ENCODE assay signal across 11 cellular contexts in the genomic region with DNA sequence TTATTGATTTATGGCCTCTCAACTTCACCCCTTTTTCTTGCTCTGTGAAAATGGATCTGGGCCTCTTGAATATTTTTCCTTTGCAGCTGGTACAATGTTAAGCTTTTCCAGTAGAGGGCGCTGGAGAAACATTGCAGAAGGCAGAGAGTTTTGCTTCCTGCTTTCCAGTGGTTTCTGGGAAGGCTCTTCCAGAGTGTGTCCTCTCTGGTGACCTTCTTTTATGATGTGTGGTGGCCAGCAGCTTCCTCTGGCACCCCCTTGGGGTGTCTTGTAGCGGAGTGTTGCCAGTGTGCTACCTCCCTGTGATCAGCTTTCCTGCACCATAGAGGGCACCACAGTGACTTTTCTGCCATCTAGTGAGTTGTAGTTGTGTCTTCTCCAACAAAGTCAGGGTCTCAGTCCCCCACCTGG. TPM values are rescaled to one million over a fixed set of nuclear protein-coding genes. Genes with fewer than 3 reads are reported as not detected.
DNase-seq lines count a peak whose midpoint lies in the region; ATAC-seq and TF ChIP-seq lines count a peak whose summit lies in the region.
"Had no signal": no experiment of that assay in that cellular context is flagged by ENCODE, and none has a peak within 500 bp of the region (broad histone marks: within the 10 kb centered on the region; RNA-seq: fewer than 3 reads in every experiment).

No MANE protein-coding gene starts in this region.

- H3K4me3 Mint-ChIP-seq in glutamatergic neuron (ENCODE audit: unreplicated experiment), result no peak overlapping the region
- H3K4me3 Mint-ChIP-seq: nephron had no signal

- no peak for ATAC-seq in esophagus mucosa
- ATAC-seq in HG03457 (IDR thresholded peaks at IDR 0.05; ENCODE audit: unreplicated experiment), result no peak

- no peaks in the 10 kb centered on the region for H3K27me3 Mint-ChIP-seq in glutamatergic neuron (ENCODE audit: unreplicated experiment)

- TF ChIP-seq CTCF in AG09309 (IDR thresholded peaks at IDR 0.05; ENCODE audit: control insufficient read depth, insufficient read depth, low read depth, low read length, missing control alignments), result peak; percentile 31
- peak; percentile 64 for TF ChIP-seq CTCF in GM12872 (IDR thresholded peaks at IDR 0.05; ENCODE audit: insufficient read depth, low read depth, low read length)
- TF ChIP-seq CTCF in RWPE1 (conservative IDR thresholded peaks at IDR 0.05; ENCODE audit: low read depth), result peak; percentile 13; the same call in 1 of the 2 replicates
- TF ChIP-seq CTCF in glutamatergic neuron (IDR thresholded peaks at IDR 0.05; ENCODE audit: partially characterized antibody, unreplicated experiment), result peak; percentile 70

- DNase-seq in AG09309 (ENCODE audit: low read depth) (no peak), RWPE1 (ENCODE audit: low spot score) (no peak), glutamatergic neuron (no peak), glomerular visceral epithelial cell (ENCODE audit: extremely low spot score) (no peak), NOMO-1 treated with DMSO at 0.1 percent for 48 hours (lab: John Stamatoyannopoulos, UW; ENCODE audit: unreplicated experiment) (no peak)
- DNase-seq: NCI-H187 treated with DMSO at 0.1 percent for 48 hours had no signal

- CTCF ChIA-PET in RWPE1 (lab: Yijun Ruan, JAX), result interaction anchor here (0.6 to 0.8 kb wide), 4 partner anchors 21 to 521 kb away, joined by 3 to 5 read pairs (median 3); no protein-coding TSS in a partner anchor

- peaks cover 13% of the 10 kb centered on the region for H3K36me3 Mint-ChIP-seq in glutamatergic neuron (ENCODE audit: unreplicated experiment)

- POLR2A ChIA-PET in RWPE1 (lab: Yijun Ruan, JAX; ENCODE audit: low non-redundant PET), result no interaction called here

- no peaks in the 10 kb centered on the region for H3K4me1 Mint-ChIP-seq in glutamatergic neuron (ENCODE audit: low read depth, unreplicated experiment)

- no peak overlapping the region for H3K4me3 ChIP-seq in AG09309 (ENCODE audit: control insufficient read depth, low read depth, low read length)

- no peak overlapping the region for H3K27ac Mint-ChIP-seq in glutamatergic neuron (ENCODE audit: unreplicated experiment)
- H3K27ac Mint-ChIP-seq: nephron had no signal

- no peak overlapping the region for H3K27ac ChIP-seq in RWPE1
- H3K27ac ChIP-seq: epithelial cell of prostate had no signal

- H3K9me3 Mint-ChIP-seq in glutamatergic neuron (ENCODE audit: unreplicated experiment), result peaks cover 5% of the 10 kb centered on the region

RNA-seq across cellular contexts. Expression of gene MGAT5, which starts 25.4 kb away (rescaled TPM):
- total RNA-seq in glutamatergic neuron (ENCODE audit: unreplicated experiment) (58.8 TPM), esophagus mucosa (23.6 TPM)

Comparison
In these comparisons a context has a peak if more than half of its experiments do, and no peak if none do; other contexts are left out.
1. CTCF ChIP-seq: peak in every context shown above with its lines; median percentile 70 in glutamatergic neuron; 64 in GM12872; 31 in AG09309; 13 in RWPE1.